Comparison of ENCODE assay signal across 14 cellular contexts in genomic region chr2:199461455-199462166, GRCh38. TPM values are rescaled to one million over a fixed set of nuclear protein-coding genes. Genes with fewer than 3 reads are reported as not detected.
A peak's percentile ranks its signal among the peaks of the same experiment; 100 is the strongest.
DNase-seq lines count a peak whose midpoint lies in the region; ATAC-seq and TF ChIP-seq lines count a peak whose summit lies in the region.
"Had no signal": no experiment of that assay in that cellular context is flagged by ENCODE, and none has a peak within 500 bp of the region (broad histone marks: within the 10 kb centered on the region; RNA-seq: fewer than 3 reads in every experiment).

No MANE protein-coding gene starts in this region.

- H3K4me1 ChIP-seq in hepatocyte (ENCODE audit: insufficient read depth) (peaks cover 22% of the 10 kb centered on the region), smooth muscle cell (ENCODE audit: low read depth) (peaks cover 18% of the 10 kb centered on the region)

- peak; percentile 33 for DNase-seq in activated T-cell treated with anti-CD3 and anti-CD28 coated beads, Interleukin-2, amount 50 U/mL, for 24 hours
- DNase-seq in activated T-cell treated with anti-CD3 and anti-CD28 coated beads, Interleukin-2, amount 50 U/mL, for 72 hours: no peak
- no peak for DNase-seq in hepatocyte (ENCODE audit: low spot score)
- DNase-seq in smooth muscle cell (lab: John Stamatoyannopoulos, UW; ENCODE audit: unreplicated experiment): no peak
- DNase-seq in NCI-H2196 (lab: John Stamatoyannopoulos, UW; ENCODE audit: unreplicated experiment): no peak
- DNase-seq in amygdala (lab: John Stamatoyannopoulos, UW): no peak
- DNase-seq: NCI-H1694; NCI-H774; stimulated activated CD4-positive, alpha-beta T cell treated with anti-CD3 and anti-CD28 coated beads, Interleukin-12 subunit alpha, Interleukin-12 subunit beta, amount 100 ng/mL, for 4 hours had no signal

- H3K4me2 ChIP-seq in hepatocyte (peak overlapping the region; percentile 96), smooth muscle cell (peak overlapping the region; percentile 18)

- no peaks in the 10 kb centered on the region for H3K9me2 ChIP-seq in hepatocyte (replicated peaks; ENCODE audit: insufficient read depth)

- H3K27ac Mint-ChIP-seq in activated T-cell treated with anti-CD3 and anti-CD28 coated beads, Interleukin-2, amount 50 U/mL, for 24 hours: no peak overlapping the region
- H3K27ac Mint-ChIP-seq in activated T-cell treated with anti-CD3 and anti-CD28 coated beads, Interleukin-2, amount 50 U/mL, for 72 hours: no peak overlapping the region

- H3F3A ChIP-seq in smooth muscle cell (ENCODE audit: low read depth): no peaks in the 10 kb centered on the region

- H3K27ac ChIP-seq in hepatocyte (no peak overlapping the region), smooth muscle cell (ENCODE audit: low read depth) (no peak overlapping the region)
- H3K27ac ChIP-seq: upper lobe of left lung had no signal

- peaks cover 70% of the 10 kb centered on the region for H3K27me3 ChIP-seq in hepatocyte
- H3K27me3 ChIP-seq in smooth muscle cell (ENCODE audit: low read depth): peaks cover 78% of the 10 kb centered on the region

- 27% methylated on average over 26 of the region's 26 CpGs for WGBS in hepatocyte (ENCODE audit: low lambda C conversion rate, missing lambda C conversion rate)
- 19% methylated on average over 26 of the region's 26 CpGs for WGBS in smooth muscle cell (ENCODE audit: low lambda C conversion rate)

- H3K36me3 ChIP-seq in hepatocyte (replicated peaks; ENCODE audit: insufficient read depth, low read depth) (no peaks in the 10 kb centered on the region), smooth muscle cell (ENCODE audit: low read depth) (no peaks in the 10 kb centered on the region)
- H3K36me3 ChIP-seq: upper lobe of left lung had no signal

- peaks cover 80% of the 10 kb centered on the region for H3K27me3 Mint-ChIP-seq in activated T-cell treated with anti-CD3 and anti-CD28 coated beads, Interleukin-2, amount 50 U/mL, for 24 hours
- peaks cover 64% of the 10 kb centered on the region for H3K27me3 Mint-ChIP-seq in activated T-cell treated with anti-CD3 and anti-CD28 coated beads, Interleukin-2, amount 50 U/mL, for 72 hours (ENCODE audit: low read depth)

- no peak overlapping the region for H2AFZ ChIP-seq in hepatocyte
- H2AFZ ChIP-seq in smooth muscle cell (ENCODE audit: low read depth): no peak overlapping the region

- H4K20me1 ChIP-seq in hepatocyte (ENCODE audit: insufficient read depth, poor library complexity, severe bottlenecking) (no peaks in the 10 kb centered on the region), smooth muscle cell (ENCODE audit: low read depth) (peaks cover 1% of the 10 kb centered on the region)

- peaks cover 2% of the 10 kb centered on the region for H3K36me3 Mint-ChIP-seq in activated T-cell treated with anti-CD3 and anti-CD28 coated beads, Interleukin-2, amount 50 U/mL, for 24 hours (ENCODE audit: low read depth)
- H3K36me3 Mint-ChIP-seq in activated T-cell treated with anti-CD3 and anti-CD28 coated beads, Interleukin-2, amount 50 U/mL, for 72 hours (ENCODE audit: insufficient read depth in 2 of 2): peaks cover 4 to 5% of the 10 kb centered on the region in 2 donors

- H3K79me2 ChIP-seq in hepatocyte: no peaks in the 10 kb centered on the region
- no peaks in the 10 kb centered on the region for H3K79me2 ChIP-seq in smooth muscle cell (ENCODE audit: low read depth)

- no peaks in the 10 kb centered on the region for H3K9me3 ChIP-seq in hepatocyte (ENCODE audit: low read depth)
- no peaks in the 10 kb centered on the region for H3K9me3 ChIP-seq in smooth muscle cell (replicated peaks; ENCODE audit: low read depth)

- H3K9ac ChIP-seq in smooth muscle cell (ENCODE audit: low read depth): no peak overlapping the region

- H3K9me3 Mint-ChIP-seq in activated T-cell treated with anti-CD3 and anti-CD28 coated beads, Interleukin-2, amount 50 U/mL, for 24 hours: no peaks in the 10 kb centered on the region
- H3K9me3 Mint-ChIP-seq in activated T-cell treated with anti-CD3 and anti-CD28 coated beads, Interleukin-2, amount 50 U/mL, for 72 hours: no peaks in the 10 kb centered on the region
- H3K9me3 Mint-ChIP-seq: central memory CD8-positive, alpha-beta T cell had no signal

- ATAC-seq in activated T-cell treated with anti-CD3 and anti-CD28 coated beads, Interleukin-2, amount 50 U/mL, for 72 hours (replicated peaks in 1 of 2): no peak
- no peak for ATAC-seq in GM18873 (IDR thresholded peaks at IDR 0.05; ENCODE audit: low FRiP score, unreplicated experiment)
- ATAC-seq: activated CD4-positive, CD25-positive, alpha-beta regulatory T cell treated with anti-CD3 and anti-CD28 coated beads, Interleukin-2, amount 50 U/mL, for 24 hours had no signal

- H3K4me3 ChIP-seq in WI38 (ENCODE audit: low read depth, low read length) (peak overlapping the region; percentile 84), hepatocyte (no peak overlapping the region), smooth muscle cell (peak overlapping the region; percentile 62)

- H3K4me1 Mint-ChIP-seq in activated T-cell treated with anti-CD3 and anti-CD28 coated beads, Interleukin-2, amount 50 U/mL, for 24 hours (ENCODE audit: low read depth): peaks cover 33% of the 10 kb centered on the region
- H3K4me1 Mint-ChIP-seq in activated T-cell treated with anti-CD3 and anti-CD28 coated beads, Interleukin-2, amount 50 U/mL, for 72 hours (ENCODE audit: low read depth): peaks cover 40% of the 10 kb centered on the region

- TF ChIP-seq CTCF in WI38 (IDR thresholded peaks at IDR 0.05; ENCODE audit: low read depth, low read length) (no peak), hepatocyte (IDR thresholded peaks at IDR 0.05; ENCODE audit: poor library complexity) (no peak), smooth muscle cell (IDR thresholded peaks at IDR 0.05; ENCODE audit: borderline replicate concordance, insufficient read depth, poor library complexity, severe bottlenecking) (no peak)

- no peak overlapping the region for H3K4me3 Mint-ChIP-seq in activated T-cell treated with anti-CD3 and anti-CD28 coated beads, Interleukin-2, amount 50 U/mL, for 24 hours
- no peak overlapping the region for H3K4me3 Mint-ChIP-seq in activated T-cell treated with anti-CD3 and anti-CD28 coated beads, Interleukin-2, amount 50 U/mL, for 72 hours
- H3K4me3 Mint-ChIP-seq: central memory CD8-positive, alpha-beta T cell had no signal

RNA-seq across cellular contexts. Expression of gene SATB2, which starts 3.9 kb away (rescaled TPM):
- under 1 TPM; 0.65 to 0.82 TPM for total RNA-seq in activated T-cell treated with anti-CD3 and anti-CD28 coated beads, Interleukin-2, amount 50 U/mL, for 72 hours
- total RNA-seq in hepatocyte: 7.7 and 8.7 TPM in 2 replicates
- 1.9 and 2.7 TPM in 2 replicates for polyA plus RNA-seq in hepatocyte
- 2.0 and 12.5 TPM in 2 replicates for total RNA-seq in smooth muscle cell
- polyA plus RNA-seq in smooth muscle cell: 0.47 and 0.73 TPM in 2 replicates
